ENCODE assay signal across 1 cellular context in the genomic region with DNA sequence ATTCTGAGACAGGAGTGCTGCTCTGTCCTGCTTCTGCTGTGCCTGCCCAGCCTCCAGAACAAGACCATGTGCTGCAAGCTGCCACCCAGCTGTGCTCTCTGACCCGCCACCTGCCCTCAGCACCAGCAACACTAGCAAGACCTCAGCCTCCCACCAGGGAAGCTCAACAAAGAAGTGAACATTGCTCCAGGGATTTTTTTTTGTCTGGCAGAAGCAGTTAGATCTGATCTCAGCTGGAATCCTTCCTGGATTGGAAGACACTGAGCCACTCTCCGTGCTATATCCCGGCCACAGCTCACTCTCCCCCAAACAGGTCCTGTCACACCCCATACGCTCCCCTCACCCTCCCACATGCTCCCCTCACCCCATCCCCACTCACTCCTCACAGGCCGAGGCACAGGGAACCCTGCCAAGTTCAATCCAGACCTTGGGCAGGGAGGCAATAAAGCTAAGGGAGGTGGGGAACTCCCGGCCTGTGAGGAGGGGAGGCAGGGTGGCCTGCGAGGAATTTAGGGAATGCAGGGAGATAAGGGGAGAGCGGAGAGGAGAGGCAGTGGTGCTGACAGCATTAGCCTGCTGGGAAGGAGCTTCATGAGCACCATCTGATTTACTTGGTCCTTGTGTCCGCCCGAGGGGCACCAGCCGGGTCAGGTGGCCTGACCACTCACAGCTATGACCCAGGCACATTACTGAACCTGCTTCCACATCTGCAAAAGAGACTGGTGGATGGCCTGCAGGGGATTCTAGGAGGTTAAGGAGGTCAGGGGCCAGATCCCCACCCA.
TF ChIP-seq lines count a peak whose summit lies in the region.

No MANE protein-coding gene starts in this region.

TF ChIP-seq in liver, 16 proteins besides CTCF, POLR2A, EP300 and RAD21 (continued from another document):
- TF ChIP-seq, protein P1, sequence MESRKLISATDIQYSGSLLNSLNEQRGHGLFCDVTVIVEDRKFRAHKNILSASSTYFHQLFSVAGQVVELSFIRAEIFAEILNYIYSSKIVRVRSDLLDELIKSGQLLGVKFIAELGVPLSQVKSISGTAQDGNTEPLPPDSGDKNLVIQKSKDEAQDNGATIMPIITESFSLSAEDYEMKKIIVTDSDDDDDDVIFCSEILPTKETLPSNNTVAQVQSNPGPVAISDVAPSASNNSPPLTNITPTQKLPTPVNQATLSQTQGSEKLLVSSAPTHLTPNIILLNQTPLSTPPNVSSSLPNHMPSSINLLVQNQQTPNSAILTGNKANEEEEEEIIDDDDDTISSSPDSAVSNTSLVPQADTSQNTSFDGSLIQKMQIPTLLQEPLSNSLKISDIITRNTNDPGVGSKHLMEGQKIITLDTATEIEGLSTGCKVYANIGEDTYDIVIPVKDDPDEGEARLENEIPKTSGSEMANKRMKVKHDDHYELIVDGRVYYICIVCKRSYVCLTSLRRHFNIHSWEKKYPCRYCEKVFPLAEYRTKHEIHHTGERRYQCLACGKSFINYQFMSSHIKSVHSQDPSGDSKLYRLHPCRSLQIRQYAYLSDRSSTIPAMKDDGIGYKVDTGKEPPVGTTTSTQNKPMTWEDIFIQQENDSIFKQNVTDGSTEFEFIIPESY (IDR thresholded peaks at IDR 0.05): no peak
